24 cellular contexts compared by ENCODE assay signal in genomic region chrX:21907250-21907649, GRCh38. TPM values are rescaled to one million over a fixed set of nuclear protein-coding genes. Genes with fewer than 3 reads are reported as not detected.
DNase-seq lines count a peak whose midpoint lies in the region; ATAC-seq and TF ChIP-seq lines count a peak whose summit lies in the region.
"Had no signal": no experiment of that assay in that cellular context is flagged by ENCODE, and none has a peak within 500 bp of the region (broad histone marks: within the 10 kb centered on the region; RNA-seq: fewer than 3 reads in every experiment).

No MANE protein-coding gene starts in this region.

- no peak for ATAC-seq in stimulated activated naive CD8-positive, alpha-beta T cell treated with anti-CD3 and anti-CD28 coated beads, Interleukin-15, amount 100 ng/mL, for 72 hours
- ATAC-seq in left lung (no peak), HG03039 (IDR thresholded peaks at IDR 0.05; ENCODE audit: unreplicated experiment) (no peak)
- ATAC-seq: body of pancreas, esophagus mucosa, natural killer cell, psoas muscle had no signal

- peak overlapping the region; percentile 83 for H3K27ac Mint-ChIP-seq in progenitor cell of endocrine pancreas
- no peak overlapping the region for H3K27ac Mint-ChIP-seq in stimulated activated naive CD8-positive, alpha-beta T cell treated with anti-CD3 and anti-CD28 coated beads, Interleukin-15, amount 100 ng/mL, for 72 hours
- H3K27ac Mint-ChIP-seq: activated B cell treated with CpG ODN at 0.5 μM for 24 hours; activated naive CD8-positive, alpha-beta T cell; activated T-helper 2 cell treated with anti-CD3 and anti-CD28 coated beads, Interferon-gamma antibody, Interleukin-2, Interleukin-4, amounts not matched to agents 10 μg/mL and 5 μg/mL and 100 μg/mL, durations not matched to agents 14 hours and 24 hours and 36 hours; HFFc6; natural killer cell had no signal

- H3K27ac ChIP-seq in SJCRH30 (peak overlapping the region; percentile 9; the same call in 1 of the 2 replicates), left lung (no peak overlapping the region)
- H3K27ac ChIP-seq: psoas muscle, vagina had no signal

- H3K27me3 Mint-ChIP-seq in progenitor cell of endocrine pancreas: no peaks in the 10 kb centered on the region
- no peaks in the 10 kb centered on the region for H3K27me3 Mint-ChIP-seq in stimulated activated naive CD8-positive, alpha-beta T cell treated with anti-CD3 and anti-CD28 coated beads, Interleukin-15, amount 100 ng/mL, for 72 hours
- H3K27me3 Mint-ChIP-seq: activated B cell treated with CpG ODN at 0.5 μM for 24 hours; activated naive CD8-positive, alpha-beta T cell had no signal

- no peak for TF ChIP-seq CTCF in progenitor cell of endocrine pancreas (IDR thresholded peaks at IDR 0.05; ENCODE audit: unreplicated experiment)
- TF ChIP-seq CTCF in left lung (IDR thresholded peaks at IDR 0.05): no peak

- no peaks in the 10 kb centered on the region for H3K36me3 Mint-ChIP-seq in progenitor cell of endocrine pancreas (ENCODE audit: insufficient read depth)

- H3K4me3 ChIP-seq in SJCRH30 (no peak overlapping the region), left lung (no peak overlapping the region)
- H3K4me3 ChIP-seq: body of pancreas, psoas muscle, vagina had no signal

- no peaks in the 10 kb centered on the region for H3K9me3 Mint-ChIP-seq in progenitor cell of endocrine pancreas (ENCODE audit: low read depth)
- H3K9me3 Mint-ChIP-seq in stimulated activated naive CD8-positive, alpha-beta T cell treated with anti-CD3 and anti-CD28 coated beads, Interleukin-15, amount 100 ng/mL, for 72 hours: no peaks in the 10 kb centered on the region
- H3K9me3 Mint-ChIP-seq: activated B cell treated with CpG ODN at 0.5 μM for 24 hours; activated T-helper 2 cell treated with anti-CD3 and anti-CD28 coated beads, Interferon-gamma antibody, Interleukin-2, Interleukin-4, amounts not matched to agents 10 μg/mL and 5 μg/mL and 100 μg/mL, durations not matched to agents 14 hours and 24 hours and 36 hours; HFFc6; natural killer cell had no signal

- peaks cover 33% of the 10 kb centered on the region for H3K4me1 Mint-ChIP-seq in progenitor cell of endocrine pancreas (ENCODE audit: low read depth)
- H3K4me1 Mint-ChIP-seq in stimulated activated naive CD8-positive, alpha-beta T cell treated with anti-CD3 and anti-CD28 coated beads, Interleukin-15, amount 100 ng/mL, for 72 hours: peaks cover 3% of the 10 kb centered on the region
- H3K4me1 Mint-ChIP-seq: activated B cell treated with CpG ODN at 0.5 μM for 24 hours, natural killer cell had no signal

- H3K4me1 ChIP-seq in SJCRH30: peaks cover 35% of the 10 kb centered on the region
- H3K4me1 ChIP-seq in left lung: no peaks in the 10 kb centered on the region
- H3K4me1 ChIP-seq: BE2C, body of pancreas, psoas muscle, vagina had no signal

- intact Hi-C loops in left lung (cut with DNase I): no loop called here

- H3K4me3 Mint-ChIP-seq in progenitor cell of endocrine pancreas (ENCODE audit: low read depth): peak overlapping the region; percentile 8
- no peak overlapping the region for H3K4me3 Mint-ChIP-seq in stimulated activated naive CD8-positive, alpha-beta T cell treated with anti-CD3 and anti-CD28 coated beads, Interleukin-15, amount 100 ng/mL, for 72 hours
- H3K4me3 Mint-ChIP-seq: activated B cell treated with CpG ODN at 0.5 μM for 24 hours; activated naive CD8-positive, alpha-beta T cell; HFFc6; natural killer cell had no signal

- no peaks in the 10 kb centered on the region for H3K36me3 ChIP-seq in SJCRH30
- H3K36me3 ChIP-seq in left lung: no peaks in the 10 kb centered on the region
- H3K36me3 ChIP-seq: BE2C, vagina had no signal

- DNase-seq in GM03348 (ENCODE audit: low spot score) (peak; percentile 22), SJCRH30 (peak in 1 of 2 experiments; percentile 25), iPS-NIHi11 (ENCODE audit: low spot score) (peak; percentile 8), progenitor cell of endocrine pancreas (ENCODE audit: low spot score, unreplicated experiment) (no peak), left lung (no peak)
- DNase-seq in stimulated activated naive CD8-positive, alpha-beta T cell treated with anti-CD3 and anti-CD28 coated beads, Interleukin-15, amount 100 ng/mL, for 72 hours: no peak
- DNase-seq: activated B cell treated with CpG ODN at 0.5 μM for 24 hours; activated CD4-positive, alpha-beta T cell treated with anti-CD3 and anti-CD28 coated beads, Interleukin-2, amount 50 U/mL, for 4 hours; activated CD8-positive, alpha-beta memory T cell treated with anti-CD3 and anti-CD28 coated beads, Interleukin-2, amount 50 U/mL, for 48 hours; BE2C; body of pancreas; DMS79; effector memory CD4-positive, alpha-beta T cell; HFFc6; Karpas-422; natural killer cell; NCI-H1092 treated with DMSO at 0.1 percent for 48 hours; NCI-H2029 treated with DMSO at 0.1 percent for 48 hours; psoas muscle had no signal

- H3K27me3 ChIP-seq in SJCRH30 (no peaks in the 10 kb centered on the region), left lung (no peaks in the 10 kb centered on the region)
- H3K27me3 ChIP-seq: BE2C, body of pancreas, vagina had no signal

- H3K9me3 ChIP-seq in SJCRH30 (replicated peaks) (0 out of 2 replicates have a peak, but pooled peaks cover 3% of the 10 kb centered on the region), left lung (no peaks in the 10 kb centered on the region)
- H3K9me3 ChIP-seq: BE2C, body of pancreas, psoas muscle, vagina had no signal

RNA-seq across cellular contexts. Expression of gene SMS, which starts 33.3 kb away (rescaled TPM):
- total RNA-seq in SJCRH30 (2014; rRNA removed; shearing (Covaris generic)): 183 and 196 TPM in 2 replicates
- total RNA-seq in progenitor cell of endocrine pancreas: 280 and 288 TPM in 2 replicates
- total RNA-seq in left lung: 10 to 100 TPM; 68.6 to 80.4 TPM

RNA-seq across cellular contexts. Expression of gene YY2, which starts 51.5 kb away (rescaled TPM):
- 1.6 and 3.4 TPM in 2 replicates for total RNA-seq in SJCRH30 (2014; rRNA removed; shearing (Covaris generic))
- total RNA-seq in progenitor cell of endocrine pancreas (2.2 and 2.3 TPM in 2 replicates), left lung (1 to 10 TPM; 1.6 to 2.3 TPM)

Comparison
In these comparisons a context has a peak if more than half of its experiments do, and no peak if none do; other contexts are left out.
1. DNase-seq: peak in GM03348 (single experiment) and iPS-NIHi11 (single experiment); none in progenitor cell of endocrine pancreas (single experiment), stimulated activated naive CD8-positive, alpha-beta T cell treated with anti-CD3 and anti-CD28 coated beads, Interleukin-15, amount 100 ng/mL, for 72 hours (0 of 2) and left lung (0 of 2).